ENCODE assay signal across 8 cellular contexts in genomic region chr16:81095953-81096714, GRCh38. TPM values are rescaled to one million over a fixed set of nuclear protein-coding genes. Genes with fewer than 3 reads are reported as not detected.
DNase-seq lines count a peak whose midpoint lies in the region; ATAC-seq and TF ChIP-seq lines count a peak whose summit lies in the region.

GCSH (minus strand) TSS chr16:81096395; CDS start chr16:81096278, 117 bp downstream.

- peaks cover 1% of the 10 kb centered on the region for H3K9me3 Mint-ChIP-seq in activated naive CD8-positive, alpha-beta T cell treated with anti-CD3 and anti-CD28 coated beads, Interleukin-2, amount 10 ng/mL, durations not matched to agents 7 days and 5 days
- no peaks in the 10 kb centered on the region for H3K9me3 Mint-ChIP-seq in osteocyte (ENCODE audit: unreplicated experiment)

- H3K9me3 ChIP-seq in thymus (ENCODE audit: control insufficient read depth): no peaks in the 10 kb centered on the region

- H3K4me3 ChIP-seq in GM08714 (ENCODE audit: low read length): peak within 1 kb of the TSS; percentile 95
- peak within 1 kb of the TSS; percentile 76 for H3K4me3 ChIP-seq in thymus (ENCODE audit: low read length)

- peak within 1 kb of the TSS; percentile 80 for H3K27ac Mint-ChIP-seq in activated naive CD8-positive, alpha-beta T cell treated with anti-CD3 and anti-CD28 coated beads, Interleukin-2, amount 10 ng/mL, durations not matched to agents 7 days and 5 days
- peak within 1 kb of the TSS; percentile 62 for H3K27ac Mint-ChIP-seq in osteocyte (ENCODE audit: unreplicated experiment)

- no peaks in the 10 kb centered on the region for H3K27me3 Mint-ChIP-seq in activated naive CD8-positive, alpha-beta T cell treated with anti-CD3 and anti-CD28 coated beads, Interleukin-2, amount 10 ng/mL, durations not matched to agents 7 days and 5 days
- H3K27me3 Mint-ChIP-seq in osteocyte (ENCODE audit: unreplicated experiment): no peaks in the 10 kb centered on the region

- no peak for TF ChIP-seq CTCF in osteocyte (IDR thresholded peaks at IDR 0.05)

- peak within 1 kb of the TSS; percentile 78 for H3K27ac ChIP-seq in thymus (ENCODE audit: low read depth)

- intact Hi-C loops in head of caudate nucleus (cut with DNase I): loop anchor here (2.0 to 10.0 kb wide), 3 partner anchors 19 to 219 kb away; partner anchors contain the start of genes C16orf46 and GAN

- peak; percentile 98 for ATAC-seq in HG02623 (IDR thresholded peaks at IDR 0.05; ENCODE audit: unreplicated experiment)
- ATAC-seq in activated naive CD8-positive, alpha-beta T cell treated with anti-CD3 and anti-CD28 coated beads, Interleukin-2, amount 10 ng/mL, durations not matched to agents 7 days and 5 days (ENCODE audit: low read depth): peak; percentile 99

- POLR2A ChIA-PET in activated naive CD8-positive, alpha-beta T cell treated with anti-CD3 and anti-CD28 coated beads, Interleukin-2, amount 10 ng/mL, durations not matched to agents 7 days and 5 days (lab: Charles Lee): interaction anchor here (1.0 to 1.2 kb wide), 2 partner anchors 89 to 219 kb away, joined by 3 read pairs; partner anchors contain the start of genes CENPN and CMC2

- H3K36me3 Mint-ChIP-seq in activated naive CD8-positive, alpha-beta T cell treated with anti-CD3 and anti-CD28 coated beads, Interleukin-2, amount 10 ng/mL, durations not matched to agents 7 days and 5 days: no peaks in the 10 kb centered on the region
- H3K36me3 Mint-ChIP-seq in osteocyte (ENCODE audit: unreplicated experiment): no peaks in the 10 kb centered on the region

- WGBS in thymus: 4% methylated on average over 77 of the region's 83 CpGs

- no peaks in the 10 kb centered on the region for H3K36me3 ChIP-seq in thymus (ENCODE audit: control insufficient read depth, insufficient read depth)

- no peaks in the 10 kb centered on the region for H3K27me3 ChIP-seq in thymus (ENCODE audit: control insufficient read depth, insufficient read depth)

- H3K4me3 Mint-ChIP-seq in activated naive CD8-positive, alpha-beta T cell treated with anti-CD3 and anti-CD28 coated beads, Interleukin-2, amount 10 ng/mL, durations not matched to agents 7 days and 5 days: peak within 1 kb of the TSS; percentile 76
- H3K4me3 Mint-ChIP-seq in osteocyte (ENCODE audit: unreplicated experiment): peak within 1 kb of the TSS; percentile 77

- H3K4me1 Mint-ChIP-seq in activated naive CD8-positive, alpha-beta T cell treated with anti-CD3 and anti-CD28 coated beads, Interleukin-2, amount 10 ng/mL, durations not matched to agents 7 days and 5 days: peaks cover 4% of the 10 kb centered on the region
- H3K4me1 Mint-ChIP-seq in osteocyte (ENCODE audit: unreplicated experiment): peaks cover 14% of the 10 kb centered on the region

- H3K4me1 ChIP-seq in thymus (ENCODE audit: control insufficient read depth, insufficient read depth, low read length): peaks cover 5% of the 10 kb centered on the region

- DNase-seq in NCI-H1105 (lab: John Stamatoyannopoulos, UW) (peak; percentile 90), SKM-1 treated with dmso at 0.1 percent for 144 hours (lab: John Stamatoyannopoulos, UW; ENCODE audit: unreplicated experiment) (peak; percentile 98), head of caudate nucleus (peak; percentile 97 to 100 (median 100)), osteocyte (ENCODE audit: extremely low spot score, unreplicated experiment) (peak; percentile 100)
- peak; percentile 97 for DNase-seq in activated naive CD8-positive, alpha-beta T cell treated with anti-CD3 and anti-CD28 coated beads, Interleukin-2, amount 10 ng/mL, durations not matched to agents 7 days and 5 days

RNA-seq across cellular contexts. Expression of gene GCSH, which starts in this region (rescaled TPM):
- 1 to 10 TPM; 8.4 to 8.6 TPM for total RNA-seq in activated naive CD8-positive, alpha-beta T cell treated with anti-CD3 and anti-CD28 coated beads, Interleukin-2, amount 10 ng/mL, durations not matched to agents 7 days and 5 days
- total RNA-seq in osteocyte: 19.2 and 23.0 TPM in 2 replicates
- polyA plus RNA-seq in thymus: 39.3 TPM

Comparison
In these comparisons a context has a peak if more than half of its experiments do, and no peak if none do; other contexts are left out.
1. Peak in every context shown above with its lines: DNase-seq, ATAC-seq, H3K4me3 ChIP-seq and H3K27ac ChIP-seq.